In the genomic region with DNA sequence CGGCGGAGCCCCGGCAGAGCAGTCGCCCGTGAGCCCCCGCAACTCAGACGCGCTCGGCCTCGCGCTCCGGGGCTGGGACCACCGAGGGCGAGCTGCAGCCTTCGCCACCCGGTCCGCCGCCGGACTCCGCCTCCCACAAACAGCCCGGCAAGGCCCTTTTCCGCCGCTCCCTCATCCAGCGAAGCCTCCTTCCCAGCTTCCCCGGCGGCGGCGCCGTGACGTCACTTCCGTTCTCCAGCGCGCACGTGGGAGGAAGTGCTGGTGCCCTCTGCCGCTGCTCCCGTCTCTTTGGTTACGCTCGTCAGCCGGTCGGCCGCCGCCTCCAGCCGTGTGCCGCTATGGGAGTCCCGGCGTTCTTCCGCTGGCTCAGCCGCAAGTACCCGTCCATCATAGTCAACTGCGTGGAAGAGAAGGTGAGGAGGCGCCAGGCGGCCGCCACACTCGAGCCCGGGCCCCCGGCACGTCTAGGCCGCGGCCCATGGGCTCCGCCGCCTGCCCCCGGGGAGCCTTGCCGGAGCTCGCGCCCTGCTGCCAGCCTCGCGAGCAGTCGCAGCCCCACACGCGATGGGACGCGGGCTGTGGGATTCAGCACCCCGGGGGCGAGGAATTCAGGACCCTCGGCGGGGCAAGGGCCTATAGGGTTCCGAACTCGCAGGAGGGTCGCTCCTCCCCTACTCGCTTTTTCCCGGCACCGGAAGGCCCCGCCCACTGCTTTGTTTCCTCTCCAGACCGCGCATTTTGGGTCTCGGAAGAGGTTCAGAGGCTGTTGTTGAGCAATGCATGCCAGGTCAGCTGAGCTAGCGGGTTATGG, we compare ENCODE assay signal across 8 cellular contexts. TPM values are rescaled to one million over a fixed set of nuclear protein-coding genes. Genes with fewer than 3 reads are reported as not detected.
A peak's percentile ranks its signal among the peaks of the same experiment; 100 is the strongest.
DNase-seq lines count a peak whose midpoint lies in the region; ATAC-seq, FAIRE-seq and TF ChIP-seq lines count a peak whose summit lies in the region.

Gene XRN2 (plus strand): TSS at position 271 of the 811 bp plus-strand sequence. CDS start 68 bp downstream, at position 339.

- H3K4me2 ChIP-seq in H1 (ENCODE audit: insufficient read depth in 1 of 2, low read depth in 2 of 2, low read length in 2 of 2) (peak within 1 kb of the TSS; percentile 91 to 98), mesendoderm (ENCODE audit: low read length) (peak within 1 kb of the TSS; percentile 66)

- DNase-seq in COR-L47 (lab: John Stamatoyannopoulos, UW) (peak; percentile 91), HTR-8/SVneo (ENCODE audit: insufficient read length, low spot score) (peak; percentile 91), NOMO-1 treated with DMSO at 0.1 percent for 48 hours (lab: John Stamatoyannopoulos, UW; ENCODE audit: unreplicated experiment) (peak; percentile 86), H1 (ENCODE audit: low read depth in 1 of 2, low spot score in 2 of 2) (peak; percentile 72 to 98), mesendoderm (peak; percentile 97)
- DNase-seq in activated CD8-positive, alpha-beta memory T cell treated with anti-CD3 and anti-CD28 coated beads for 48 hours (ENCODE audit: low read depth in 2 of 3, low spot score in 2 of 3) = peak; percentile 92 to 98 (median 93)
- peak; percentile 89 for DNase-seq in stimulated activated CD8-positive, alpha-beta memory T cell treated with anti-CD3 and anti-CD28 coated beads, Interleukin-15, amount 100 ng/mL, for 1 hour (ENCODE audit: low read depth)

- H3K27me3 ChIP-seq in H1 (replicated peaks in 1 of 4; ENCODE audit: control insufficient read depth in 3 of 4, extremely low read depth in 1 of 4, insufficient read depth in 3 of 4, low read length in 3 of 4) (no peaks in the 10 kb centered on the region), mesendoderm (ENCODE audit: insufficient read depth, low read length, poor library complexity) (no peaks in the 10 kb centered on the region)

- H2AK5ac ChIP-seq in H1 (ENCODE audit: low read depth, low read length) = no peak within 1 kb of the TSS; the same call in 1 of the 2 replicates
- no peak within 1 kb of the TSS for H2AK5ac ChIP-seq in mesendoderm (ENCODE audit: low read length)

- FAIRE-seq in HTR-8/SVneo (lab: Jason Lieb, UNC) (peak; percentile 90), H1 (lab: Jason Lieb, UNC) (no peak)

- peak within 1 kb of the TSS; percentile 25 for H2AFZ ChIP-seq in H1 (ENCODE audit: low read length)

- H3K4me3 ChIP-seq in H1 (ENCODE audit: extremely low read depth in 1 of 4, insufficient read depth in 2 of 4, low read depth in 3 of 4, low read length in 4 of 4) (peak within 1 kb of the TSS; percentile 77 to 94 (median 86)), mesendoderm (ENCODE audit: low read length) (peak within 1 kb of the TSS; percentile 52)

- no peak for TF ChIP-seq RAD21 in H1 (IDR thresholded peaks at IDR 0.05 in 1 of 2, conservative IDR thresholded peaks at IDR 0.05 in 1 of 2; ENCODE audit: low read depth in 2 of 2, low read length in 2 of 2)

- H4K91ac ChIP-seq in H1 (replicated peaks; ENCODE audit: insufficient read length, low read length) = peak within 1 kb of the TSS; percentile 78

- H3K79me1 ChIP-seq in H1 (ENCODE audit: low read depth, low read length) = no peaks in the 10 kb centered on the region
- H3K79me1 ChIP-seq in mesendoderm (ENCODE audit: low read length) = no peaks in the 10 kb centered on the region

- H3K9me3 ChIP-seq in H1 (ENCODE audit: insufficient read depth in 2 of 2, low read depth in 1 of 2, low read length in 1 of 2) = no peaks in the 10 kb centered on the region

- POLR2A ChIA-PET in H1 (lab: Charles Lee; ENCODE audit: partially characterized antibody) = interaction anchor here (0.7 to 2.7 kb wide), 35 partner anchors 9 to 297 kb away, joined by 3 to 17 read pairs (median 4); partner anchors contain the start of gene NKX2-4

- TF ChIP-seq EP300 in H1 (IDR thresholded peaks at IDR 0.05; ENCODE audit: borderline replicate concordance in 1 of 2, low read depth in 2 of 2, low read length in 2 of 2) = no peak; a peak in 1 of 3 replicates

- H2BK12ac ChIP-seq in H1 (ENCODE audit: low read depth, low read length) = no peak within 1 kb of the TSS

- H3K27ac ChIP-seq in H1 (ENCODE audit: low read depth, low read length) (peak within 1 kb of the TSS; percentile 98), mesendoderm (ENCODE audit: low read depth, low read length) (peak within 1 kb of the TSS; percentile 89)

- H3K23me2 ChIP-seq in H1 (ENCODE audit: low read depth, low read length) = peaks cover 5% of the 10 kb centered on the region

- CTCF ChIA-PET in H1 (lab: Charles Lee; ENCODE audit: partially characterized antibody) = interaction anchor here (0.9 to 2.0 kb wide), 3 partner anchors 14 to 534 kb away, joined by 3 to 9 read pairs (median 5); no protein-coding TSS in a partner anchor

- peak within 1 kb of the TSS; percentile 97 for H3K18ac ChIP-seq in H1 (ENCODE audit: extremely low read depth, low read length)
- H3K18ac ChIP-seq in mesendoderm (ENCODE audit: low read length) = peak within 1 kb of the TSS; percentile 88

- H3K4me1 ChIP-seq in H1 (replicated peaks in 1 of 4; ENCODE audit: control insufficient read depth in 3 of 4, insufficient read depth in 4 of 4, low read length in 3 of 4) (peaks cover 0 to 3% (median 1%) of the 10 kb centered on the region in 4 experiments; a peak in 3 of 7 replicates), mesendoderm (ENCODE audit: control insufficient read depth, low read depth, low read length) (peaks cover 2% of the 10 kb centered on the region)

- TF ChIP-seq CTCF in H1 (IDR thresholded peaks at IDR 0.05; ENCODE audit: control extremely low read depth in 1 of 3, insufficient read depth in 1 of 3, low read depth in 1 of 3, low read length in 3 of 3) = no peak

- peak; percentile 93 to 95 for TF ChIP-seq POLR2A in H1 (IDR thresholded peaks at IDR 0.05; ENCODE audit: control extremely low read depth in 1 of 2, low read depth in 2 of 2, low read length in 2 of 2)

- H2BK15ac ChIP-seq in H1 (ENCODE audit: low read length) (no peak within 1 kb of the TSS), mesendoderm (replicated peaks; ENCODE audit: low read depth) (no peak within 1 kb of the TSS)

- H3K56ac ChIP-seq in H1 (replicated peaks; ENCODE audit: insufficient read length, low read depth, low read length) (peak within 1 kb of the TSS; percentile 75), mesendoderm (ENCODE audit: low read length) (peak within 1 kb of the TSS; percentile 98)

- H4K8ac ChIP-seq in H1 (ENCODE audit: extremely low read depth, insufficient read depth, low read length) (peak within 1 kb of the TSS; percentile 99), mesendoderm (ENCODE audit: low read depth, low read length) (peak within 1 kb of the TSS; percentile 89)

- ATAC-seq in GM21367 (IDR thresholded peaks at IDR 0.05; ENCODE audit: unreplicated experiment) = peak; percentile 87

- H3K9ac ChIP-seq in H1 (replicated peaks in 1 of 4; ENCODE audit: extremely low read depth in 1 of 4, low read depth in 3 of 4, low read length in 3 of 4) (peak within 1 kb of the TSS; percentile 88 to 99 (median 98)), mesendoderm (ENCODE audit: low read length) (peak within 1 kb of the TSS; percentile 90)

- no peak within 1 kb of the TSS for H3K14ac ChIP-seq in H1 (ENCODE audit: insufficient read length)

- WGBS in H1 (ENCODE audit: extremely low coverage in 1 of 2, insufficient coverage in 1 of 2, insufficient read length in 1 of 2, insufficient replicate concordance in 2 of 2, low coverage in 1 of 2, low lambda C conversion rate in 2 of 2, missing lambda C conversion rate in 1 of 2), 2 experiments = 2% methylated on average over 75 of the region's 87 CpGs; no CpG with 5 or more reads in 1 of the 2 experiments
- WGBS in mesendoderm (ENCODE audit: extremely low coverage, insufficient coverage, low lambda C conversion rate) = no CpG with 5 or more reads among the region's 87 CpGs

- H2BK5ac ChIP-seq in H1 (ENCODE audit: low read depth, low read length) = peak within 1 kb of the TSS; percentile 91
- peak within 1 kb of the TSS; percentile 84 for H2BK5ac ChIP-seq in mesendoderm (ENCODE audit: low read length)

- no peak within 1 kb of the TSS for H2BK20ac ChIP-seq in H1 (ENCODE audit: low read length)

- peak within 1 kb of the TSS; percentile 10 for H2BK120ac ChIP-seq in H1 (replicated peaks; ENCODE audit: low read depth, low read length)
- H2BK120ac ChIP-seq in mesendoderm (ENCODE audit: low read depth, low read length) = peak within 1 kb of the TSS; percentile 33

- peaks cover 0 to 3% (median 0%) of the 10 kb centered on the region in 4 experiments; a peak in 1 of 8 replicates for H3K36me3 ChIP-seq in H1 (ENCODE audit: control insufficient read depth in 2 of 4, insufficient read depth in 4 of 4, low read length in 3 of 4)
- H3K36me3 ChIP-seq in mesendoderm (ENCODE audit: control insufficient read depth, insufficient read depth, low read length) = no peaks in the 10 kb centered on the region

- peak within 1 kb of the TSS; percentile 6 for H3K4ac ChIP-seq in H1 (replicated peaks; ENCODE audit: insufficient read length, low read depth, low read length)
- peak within 1 kb of the TSS; percentile 66 for H3K4ac ChIP-seq in mesendoderm (ENCODE audit: low read depth, low read length)

- H4K20me1 ChIP-seq in H1 (replicated peaks in 1 of 2; ENCODE audit: control insufficient read depth in 1 of 2, insufficient read depth in 2 of 2, low read length in 2 of 2) = peaks cover 5% of the 10 kb centered on the region in 2 experiments

- H4K5ac ChIP-seq in H1 (ENCODE audit: insufficient read length, low read depth, low read length) (peak within 1 kb of the TSS; percentile 83), mesendoderm (ENCODE audit: low read length) (peak within 1 kb of the TSS; percentile 3)

- no peak within 1 kb of the TSS for H3K23ac ChIP-seq in H1 (ENCODE audit: insufficient read length)
- H3K23ac ChIP-seq in mesendoderm (ENCODE audit: low read length) = peak within 1 kb of the TSS; percentile 85

- H3K79me2 ChIP-seq in H1 (ENCODE audit: control insufficient read depth in 1 of 2, insufficient read depth in 2 of 2, low read length in 2 of 2) (peaks cover 23 to 29% of the 10 kb centered on the region in 2 experiments), mesendoderm (ENCODE audit: control insufficient read depth, insufficient read depth, low read length) (peaks cover 24% of the 10 kb centered on the region)

TF ChIP-seq in H1, 55 proteins besides CTCF, POLR2A, EP300 and RAD21 (continues in another document):
- TF ChIP-seq YY1 (IDR thresholded peaks at IDR 0.05; ENCODE audit: low read depth, low read length) = peak; percentile 74

RNA-seq across cellular contexts. Expression of gene XRN2, which starts in this region (rescaled TPM):
- 136 and 139 TPM in 2 replicates for total RNA-seq in H1 (2021; fragmentation: NEBNext Ultra II Directional; extraction: Animal tissue kit (Norgen Biotek cat#: 25700))
- polyA plus RNA-seq in H1 (2011; rRNA removed) = 38.0 and 60.3 TPM in 2 replicates
- 81.4 TPM for polyA plus RNA-seq in H1 (2011; cell fraction: cytosol; rRNA removed)
- polyA plus RNA-seq in H1 (2011; cell fraction: nucleus; rRNA removed) = 62.1 TPM
- polyA plus RNA-seq in H1 (2012, experiment 1 of 2) = 82.5 to 129 TPM (median 99.5 TPM) in 4 replicates
- polyA plus RNA-seq in H1 (2012, experiment 2 of 2) = 12.7 TPM
- 99.4 TPM for polyA plus RNA-seq in H1 (2013, experiment 1 of 2)
- 96.9 TPM for polyA plus RNA-seq in H1 (2013, experiment 2 of 2)
- 80.5 and 106 TPM in 2 replicates for polyA minus RNA-seq in H1 (2011; rRNA and poly(A)+ RNA removed)
- 67.3 TPM for polyA minus RNA-seq in H1 (2011; cell fraction: cytosol; rRNA and poly(A)+ RNA removed)
- 60.1 TPM for polyA minus RNA-seq in H1 (2011; cell fraction: nucleus; rRNA and poly(A)+ RNA removed)
- 108 TPM for polyA plus RNA-seq in mesendoderm (2013, experiment 1 of 2)
- polyA plus RNA-seq in mesendoderm (2013, experiment 2 of 2) = 108 TPM

Comparison
In these comparisons a context has a peak if more than half of its experiments do, and no peak if none do; other contexts are left out.
1. Peak in every context shown above with its lines: DNase-seq, ATAC-seq, H3K4me3 ChIP-seq and H3K27ac ChIP-seq.